ENCODE assay signal across 9 cellular contexts in genomic region chr9:21381752-21382339, GRCh38. TPM values are rescaled to one million over a fixed set of nuclear protein-coding genes. Genes with fewer than 3 reads are reported as not detected.
DNase-seq lines count a peak whose midpoint lies in the region; ATAC-seq and TF ChIP-seq lines count a peak whose summit lies in the region.
"Had no signal": no experiment of that assay in that cellular context is flagged by ENCODE, and none has a peak within 500 bp of the region (broad histone marks: within the 10 kb centered on the region; RNA-seq: fewer than 3 reads in every experiment).

No MANE protein-coding gene starts in this region.

- peak; percentile 93 for ATAC-seq in HG03457 (IDR thresholded peaks at IDR 0.05; ENCODE audit: unreplicated experiment)
- ATAC-seq in activated T-helper 17 cell treated with anti-CD3 and anti-CD28 coated beads, Interleukin-2, amount 50 U/mL, for 72 hours (replicated peaks) = peak; percentile 75

- peak overlapping the region; percentile 16 for H3K4me3 Mint-ChIP-seq in activated T-helper 17 cell treated with anti-CD3 and anti-CD28 coated beads, Interleukin-2, amount 50 U/mL, for 72 hours
- no peak overlapping the region for H3K4me3 Mint-ChIP-seq in activated T-helper 2 cell treated with anti-CD3 and anti-CD28 coated beads, Interferon-gamma antibody, Interleukin-2, Interleukin-4, amounts not matched to agents 10 μg/mL and 5 μg/mL and 100 μg/mL, durations not matched to agents 14 hours and 24 hours and 36 hours (ENCODE audit: low read depth)

- TF ChIP-seq CTCF in GM20000 (IDR thresholded peaks at IDR 0.05; ENCODE audit: extremely low read depth, missing control alignments) = no peak

- H3K36me3 Mint-ChIP-seq in activated T-helper 17 cell treated with anti-CD3 and anti-CD28 coated beads, Interleukin-2, amount 50 U/mL, for 72 hours (ENCODE audit: low read depth) = no peaks in the 10 kb centered on the region
- no peaks in the 10 kb centered on the region for H3K36me3 Mint-ChIP-seq in activated T-helper 2 cell treated with anti-CD3 and anti-CD28 coated beads, Interferon-gamma antibody, Interleukin-2, Interleukin-4, amounts not matched to agents 10 μg/mL and 5 μg/mL and 100 μg/mL, durations not matched to agents 14 hours and 24 hours and 36 hours (ENCODE audit: low read depth)

- no peaks in the 10 kb centered on the region for H3K9me3 Mint-ChIP-seq in activated T-helper 17 cell treated with anti-CD3 and anti-CD28 coated beads, Interleukin-2, amount 50 U/mL, for 72 hours
- H3K9me3 Mint-ChIP-seq in activated T-helper 2 cell treated with anti-CD3 and anti-CD28 coated beads, Interferon-gamma antibody, Interleukin-2, Interleukin-4, amounts not matched to agents 10 μg/mL and 5 μg/mL and 100 μg/mL, durations not matched to agents 14 hours and 24 hours and 36 hours = no peaks in the 10 kb centered on the region

- intact Hi-C loops in activated T-helper 2 cell treated with anti-CD3 and anti-CD28 coated beads, Interferon-gamma antibody, Interleukin-2, Interleukin-4, amounts not matched to agents 10 μg/mL and 5 μg/mL and 100 μg/mL, durations not matched to agents 14 hours and 24 hours and 36 hours (cut with micrococcal nuclease) = loop anchor here (1.0 to 5.0 kb wide), 2 partner anchors 25 to 50 kb away; no protein-coding TSS in a partner anchor

- H3K27ac Mint-ChIP-seq in activated T-helper 17 cell treated with anti-CD3 and anti-CD28 coated beads, Interleukin-2, amount 50 U/mL, for 72 hours = no peak overlapping the region
- no peak overlapping the region for H3K27ac Mint-ChIP-seq in activated T-helper 2 cell treated with anti-CD3 and anti-CD28 coated beads, Interferon-gamma antibody, Interleukin-2, Interleukin-4, amounts not matched to agents 10 μg/mL and 5 μg/mL and 100 μg/mL, durations not matched to agents 14 hours and 24 hours and 36 hours

- peaks cover 39% of the 10 kb centered on the region for H3K27me3 Mint-ChIP-seq in activated T-helper 17 cell treated with anti-CD3 and anti-CD28 coated beads, Interleukin-2, amount 50 U/mL, for 72 hours
- H3K27me3 Mint-ChIP-seq in activated T-helper 2 cell treated with anti-CD3 and anti-CD28 coated beads, Interferon-gamma antibody, Interleukin-2, Interleukin-4, amounts not matched to agents 10 μg/mL and 5 μg/mL and 100 μg/mL, durations not matched to agents 14 hours and 24 hours and 36 hours (ENCODE audit: low read depth) = peaks cover 54% of the 10 kb centered on the region

- peak overlapping the region; percentile 68; the same call in 1 of the 2 replicates for H3K4me3 ChIP-seq in GM08714 (ENCODE audit: low read length)

- H3K4me1 Mint-ChIP-seq in activated T-helper 17 cell treated with anti-CD3 and anti-CD28 coated beads, Interleukin-2, amount 50 U/mL, for 72 hours = no peaks in the 10 kb centered on the region
- peaks cover 21% of the 10 kb centered on the region for H3K4me1 Mint-ChIP-seq in activated T-helper 2 cell treated with anti-CD3 and anti-CD28 coated beads, Interferon-gamma antibody, Interleukin-2, Interleukin-4, amounts not matched to agents 10 μg/mL and 5 μg/mL and 100 μg/mL, durations not matched to agents 14 hours and 24 hours and 36 hours (ENCODE audit: low read depth)

- DNase-seq in GM20000 (ENCODE audit: low spot score) (peak; percentile 70), NCI-H748 treated with DMSO at 0.1 percent for 48 hours (lab: John Stamatoyannopoulos, UW) (no peak), epidermal melanocyte (ENCODE audit: insufficient read length, low spot score) (no peak), GOT3 (lab: John Stamatoyannopoulos, UW) (no peak)
- no peak for DNase-seq in activated T-helper 2 cell treated with anti-CD3 and anti-CD28 coated beads, Interferon-gamma antibody, Interleukin-2, Interleukin-4, amounts not matched to agents 10 μg/mL and 5 μg/mL and 100 μg/mL, durations not matched to agents 14 hours and 24 hours and 36 hours (ENCODE audit: low spot score)

RNA-seq across cellular contexts. Expression of gene IFNA2, which starts 3.4 kb away (rescaled TPM):
- not detected for total RNA-seq in activated T-helper 17 cell treated with anti-CD3 and anti-CD28 coated beads, Interleukin-2, amount 50 U/mL, for 72 hours
- not detected in 2 replicates for total RNA-seq in activated T-helper 2 cell treated with anti-CD3 and anti-CD28 coated beads, Interferon-gamma antibody, Interleukin-2, Interleukin-4, amounts not matched to agents 10 μg/mL and 5 μg/mL and 100 μg/mL, durations not matched to agents 14 hours and 24 hours and 36 hours
- total RNA-seq: HT1080 had no signal

RNA-seq across cellular contexts. Expression of gene IFNA13, which starts 14.0 kb away (rescaled TPM):
- not detected for total RNA-seq in activated T-helper 17 cell treated with anti-CD3 and anti-CD28 coated beads, Interleukin-2, amount 50 U/mL, for 72 hours
- not detected in 2 replicates for total RNA-seq in activated T-helper 2 cell treated with anti-CD3 and anti-CD28 coated beads, Interferon-gamma antibody, Interleukin-2, Interleukin-4, amounts not matched to agents 10 μg/mL and 5 μg/mL and 100 μg/mL, durations not matched to agents 14 hours and 24 hours and 36 hours
- total RNA-seq: HT1080 had no signal

RNA-seq across cellular contexts. Expression of gene IFNA8, which starts 27.1 kb away (rescaled TPM):
- not detected for total RNA-seq in activated T-helper 17 cell treated with anti-CD3 and anti-CD28 coated beads, Interleukin-2, amount 50 U/mL, for 72 hours
- total RNA-seq in activated T-helper 2 cell treated with anti-CD3 and anti-CD28 coated beads, Interferon-gamma antibody, Interleukin-2, Interleukin-4, amounts not matched to agents 10 μg/mL and 5 μg/mL and 100 μg/mL, durations not matched to agents 14 hours and 24 hours and 36 hours = not detected in 2 replicates
- total RNA-seq: HT1080 had no signal

RNA-seq across cellular contexts. Expression of gene IFNA6, which starts 31.2 kb away (rescaled TPM):
- not detected for total RNA-seq in activated T-helper 17 cell treated with anti-CD3 and anti-CD28 coated beads, Interleukin-2, amount 50 U/mL, for 72 hours
- not detected in 2 replicates for total RNA-seq in activated T-helper 2 cell treated with anti-CD3 and anti-CD28 coated beads, Interferon-gamma antibody, Interleukin-2, Interleukin-4, amounts not matched to agents 10 μg/mL and 5 μg/mL and 100 μg/mL, durations not matched to agents 14 hours and 24 hours and 36 hours
- total RNA-seq: HT1080 had no signal

RNA-seq across cellular contexts. Expression of gene KLHL9, which starts 46.6 kb away (rescaled TPM):
- total RNA-seq in activated T-helper 17 cell treated with anti-CD3 and anti-CD28 coated beads, Interleukin-2, amount 50 U/mL, for 72 hours = 10 to 100 TPM; 10.5 to 13.7 TPM
- 14.3 and 15.8 TPM in 2 replicates for total RNA-seq in activated T-helper 2 cell treated with anti-CD3 and anti-CD28 coated beads, Interferon-gamma antibody, Interleukin-2, Interleukin-4, amounts not matched to agents 10 μg/mL and 5 μg/mL and 100 μg/mL, durations not matched to agents 14 hours and 24 hours and 36 hours
